In the genomic region with DNA sequence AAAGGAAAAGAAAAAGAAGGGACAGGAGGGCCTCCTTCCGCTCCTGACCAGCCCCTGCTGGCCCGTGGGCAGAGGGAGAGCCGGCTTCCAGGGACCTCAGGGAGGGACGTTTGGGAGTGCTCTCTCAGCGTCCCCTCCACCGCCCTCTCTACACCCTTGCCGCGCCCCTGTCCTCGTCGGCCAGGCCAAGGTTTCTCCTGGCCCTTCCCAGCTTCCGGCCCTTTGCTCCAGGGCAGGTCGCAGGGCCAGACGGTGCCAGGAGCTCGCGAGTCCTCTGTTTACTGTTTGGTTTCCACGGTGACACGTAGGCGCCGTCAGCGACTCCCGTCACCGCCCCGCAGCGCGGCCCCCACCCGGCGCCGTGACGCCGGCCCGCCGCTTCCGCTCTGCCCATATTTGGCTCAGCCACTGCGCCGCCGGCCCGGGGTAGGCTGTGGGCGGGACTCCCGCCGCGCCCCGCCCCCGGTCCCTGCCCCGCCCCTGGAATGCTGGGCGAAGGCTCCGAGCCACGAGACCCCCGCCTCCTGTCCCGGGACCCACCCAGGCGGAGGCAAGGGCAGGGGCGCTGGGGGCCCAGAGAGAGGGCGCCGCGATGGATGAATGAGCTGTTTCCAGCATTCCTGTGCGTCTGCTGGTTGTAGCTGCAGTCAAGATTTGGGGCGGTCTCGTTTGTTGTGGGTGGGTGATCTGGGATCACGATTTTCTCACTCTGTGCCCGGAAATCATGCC, we compare ENCODE assay signal across 1 cellular context.
TF ChIP-seq lines count a peak whose summit lies in the region.

No MANE protein-coding gene starts in this region.

TF ChIP-seq in H1, 55 proteins besides CTCF, POLR2A, EP300 and RAD21 (continued from another document):
- TF ChIP-seq CHD7 (IDR thresholded peaks at IDR 0.05; ENCODE audit: insufficient replicate concordance, low read length) (no peak), NRF1 (IDR thresholded peaks at IDR 0.05; ENCODE audit: low read depth, low read length) (no peak), EZH2 (IDR thresholded peaks at IDR 0.05; ENCODE audit: low read depth, low read length, severe bottlenecking) (no peak), CHD2 (IDR thresholded peaks at IDR 0.05; ENCODE audit: low read length) (peak; percentile 33; the same call in 1 of the 2 replicates), TEAD4 (IDR thresholded peaks at IDR 0.05; ENCODE audit: low read depth, low read length) (peak; percentile 83), TCF12 (IDR thresholded peaks at IDR 0.05; ENCODE audit: low read depth, low read length) (0 out of 2 replicates have a peak, but pooled peaks have one; percentile 8), BCL11A (IDR thresholded peaks at IDR 0.05; ENCODE audit: low read depth in 2 of 2, low read length in 2 of 2) (no peak), BACH1 (IDR thresholded peaks at IDR 0.05; ENCODE audit: low read length) (no peak), POU5F1 (IDR thresholded peaks at IDR 0.05; ENCODE audit: low read depth, low read length) (no peak), CBX8 (IDR thresholded peaks at IDR 0.05; ENCODE audit: borderline replicate concordance, low read depth, low read length) (no peak), TAF1 (IDR thresholded peaks at IDR 0.05; ENCODE audit: low read depth, low read length) (peak; percentile 85), ZNF274 (IDR thresholded peaks at IDR 0.05; ENCODE audit: borderline replicate concordance, extremely low read depth, low read length) (no peak), KDM5A (IDR thresholded peaks at IDR 0.05; ENCODE audit: low read length) (no peak), SP1 (IDR thresholded peaks at IDR 0.05; ENCODE audit: low read depth, low read length) (0 out of 2 replicates have a peak, but pooled peaks have one; percentile 44), CREB1 (IDR thresholded peaks at IDR 0.05) (peak; percentile 80), SUZ12 (IDR thresholded peaks at IDR 0.05; ENCODE audit: low read length) (no peak), KDM4A (IDR thresholded peaks at IDR 0.05; ENCODE audit: low read depth, low read length, severe bottlenecking) (no peak), HDAC6 (IDR thresholded peaks at IDR 0.05; ENCODE audit: low read depth, low read length) (no peak), TAF7 (optimal IDR thresholded peaks at IDR 0.05; ENCODE audit: borderline replicate concordance, low read depth, low read length) (peak; percentile 58), RBBP5 (IDR thresholded peaks at IDR 0.05; ENCODE audit: borderline replicate concordance, low read depth, low read length) (no peak; the same call in 1 of the 2 replicates), SRF (IDR thresholded peaks at IDR 0.05; ENCODE audit: low read depth, low read length) (peak; percentile 100), RXRA (IDR thresholded peaks at IDR 0.05; ENCODE audit: insufficient read depth, low read depth, low read length) (no peak), GABPA (IDR thresholded peaks at IDR 0.05; ENCODE audit: borderline replicate concordance, insufficient read depth, low read length) (no peak), ATF3 (IDR thresholded peaks at IDR 0.05; ENCODE audit: insufficient read depth, low read depth, low read length) (no peak), GTF2F1 (IDR thresholded peaks at IDR 0.05; ENCODE audit: borderline replicate concordance, low read depth, low read length) (peak; percentile 75), FOSL1 (IDR thresholded peaks at IDR 0.05; ENCODE audit: insufficient read depth, low read depth, low read length) (no peak), RFX5 (IDR thresholded peaks at IDR 0.05; ENCODE audit: borderline replicate concordance, low read depth, low read length) (no peak)
- TF ChIP-seq, protein P1, sequence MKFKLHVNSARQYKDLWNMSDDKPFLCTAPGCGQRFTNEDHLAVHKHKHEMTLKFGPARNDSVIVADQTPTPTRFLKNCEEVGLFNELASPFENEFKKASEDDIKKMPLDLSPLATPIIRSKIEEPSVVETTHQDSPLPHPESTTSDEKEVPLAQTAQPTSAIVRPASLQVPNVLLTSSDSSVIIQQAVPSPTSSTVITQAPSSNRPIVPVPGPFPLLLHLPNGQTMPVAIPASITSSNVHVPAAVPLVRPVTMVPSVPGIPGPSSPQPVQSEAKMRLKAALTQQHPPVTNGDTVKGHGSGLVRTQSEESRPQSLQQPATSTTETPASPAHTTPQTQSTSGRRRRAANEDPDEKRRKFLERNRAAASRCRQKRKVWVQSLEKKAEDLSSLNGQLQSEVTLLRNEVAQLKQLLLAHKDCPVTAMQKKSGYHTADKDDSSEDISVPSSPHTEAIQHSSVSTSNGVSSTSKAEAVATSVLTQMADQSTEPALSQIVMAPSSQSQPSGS (IDR thresholded peaks at IDR 0.05; ENCODE audit: low read length) = 0 out of 2 replicates have a peak, but pooled peaks have one; percentile 21
- TF ChIP-seq, protein P2, sequence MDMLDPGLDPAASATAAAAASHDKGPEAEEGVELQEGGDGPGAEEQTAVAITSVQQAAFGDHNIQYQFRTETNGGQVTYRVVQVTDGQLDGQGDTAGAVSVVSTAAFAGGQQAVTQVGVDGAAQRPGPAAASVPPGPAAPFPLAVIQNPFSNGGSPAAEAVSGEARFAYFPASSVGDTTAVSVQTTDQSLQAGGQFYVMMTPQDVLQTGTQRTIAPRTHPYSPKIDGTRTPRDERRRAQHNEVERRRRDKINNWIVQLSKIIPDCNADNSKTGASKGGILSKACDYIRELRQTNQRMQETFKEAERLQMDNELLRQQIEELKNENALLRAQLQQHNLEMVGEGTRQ (IDR thresholded peaks at IDR 0.05; ENCODE audit: low read length) = no peak
